Comparison of ENCODE assay signal across 21 cellular contexts in the genomic region with DNA sequence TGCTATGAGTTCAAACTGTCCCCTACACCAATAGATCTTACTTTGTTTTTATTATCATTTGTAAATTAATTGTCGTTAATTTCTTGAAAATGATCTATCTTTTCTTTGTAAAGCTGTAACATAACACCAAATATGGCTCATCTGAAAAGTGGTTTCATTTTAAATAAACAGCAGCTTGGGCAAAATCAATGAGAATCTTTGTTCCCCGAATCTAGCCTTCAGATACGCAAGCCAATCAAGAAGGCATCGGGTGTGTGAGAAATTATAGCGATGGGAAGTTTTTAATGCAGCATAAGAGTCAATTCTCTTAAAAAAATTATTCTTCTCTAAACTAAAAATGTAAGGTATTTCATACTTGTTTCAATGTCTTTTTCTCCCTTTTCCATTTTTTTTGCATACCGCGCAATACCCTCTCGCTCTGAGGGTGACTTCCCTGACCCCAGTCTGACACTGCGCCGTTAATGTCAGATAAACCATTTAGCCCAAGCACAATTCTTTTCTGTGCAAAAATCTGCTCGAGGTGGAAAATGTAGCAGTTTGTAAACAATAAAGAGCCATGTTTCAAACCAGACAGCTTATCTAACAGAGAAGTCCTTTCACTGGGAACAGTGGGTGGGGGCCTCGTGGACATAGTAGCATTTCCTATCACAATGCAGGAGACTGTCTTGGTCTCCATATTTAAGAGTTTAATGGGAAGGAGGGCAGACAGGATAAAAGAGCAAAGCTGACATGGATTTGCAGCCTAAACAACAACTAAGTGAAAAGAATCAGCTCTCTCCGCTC.
DNase-seq lines count a peak whose midpoint lies in the region; ATAC-seq and TF ChIP-seq lines count a peak whose summit lies in the region.
"Had no signal": no experiment of that assay in that cellular context is flagged by ENCODE, and none has a peak within 500 bp of the region (broad histone marks: within the 10 kb centered on the region; RNA-seq: fewer than 3 reads in every experiment).

No MANE protein-coding gene starts in this region.

- ATAC-seq in gastrocnemius medialis = no peak
- ATAC-seq in HG03280 (IDR thresholded peaks at IDR 0.05; ENCODE audit: unreplicated experiment) = no peak
- ATAC-seq: GM12878; left colon; PC-3; stimulated activated naive CD8-positive, alpha-beta T cell treated with anti-CD3 and anti-CD28 coated beads, Interleukin-15, Interleukin-2, amounts not matched to agents 100 U/mL and 50 U/mL, for 24 hours had no signal

- H3K36me3 ChIP-seq in gastrocnemius medialis (peaks cover 0 to 5% of the 10 kb centered on the region in 2 donors), esophagus muscularis mucosa (peaks cover 0 to 20% (median 3%) of the 10 kb centered on the region in 4 donors)
- H3K36me3 ChIP-seq: ascending aorta had no signal

- peak overlapping the region; percentile 87 for H3K27ac ChIP-seq in angular gyrus (ENCODE audit: low read depth, low read length)
- peak overlapping the region in 3 of 4 donors; percentile 24 to 83 (median 70) for H3K27ac ChIP-seq in gastrocnemius medialis
- H3K27ac ChIP-seq in esophagus muscularis mucosa (replicated peaks in 1 of 4) = no peak overlapping the region
- H3K27ac ChIP-seq: ascending aorta, SK-N-MC had no signal

- DNase-seq in NCI-H1048 (lab: John Stamatoyannopoulos, UW) (peak; percentile 16), medulla oblongata (ENCODE audit: extremely low spot score) (peak; percentile 78), gastrocnemius medialis (no peak), esophagus muscularis mucosa (ENCODE audit: extremely low spot score) (no peak), germinal center (ENCODE audit: low spot score) (no peak), NCI-H1092 treated with DMSO at 0.1 percent for 48 hours (lab: John Stamatoyannopoulos, UW) (no peak)
- DNase-seq: activated CD4-positive, alpha-beta T cell treated with anti-CD3 and anti-CD28 coated beads, Interleukin-2, amount 10 ng/mL, durations not matched to agents 7 days and 5 days; activated naive CD4-positive, alpha-beta T cell; Caco-2; dermis blood vessel endothelial cell; left colon; NCI-H1694 treated with DMSO at 0.1 percent for 48 hours; NCI-H510A; PC-3; stimulated activated naive CD8-positive, alpha-beta T cell treated with anti-CD3 and anti-CD28 coated beads, Interleukin-15, Interleukin-2, amounts not matched to agents 100 U/mL and 50 U/mL, for 24 hours; T-helper 9 cell had no signal

- intact Hi-C loops in gastrocnemius medialis (cut with DNase I; ENCODE audit: low total_unique reads) = no loop called here
- intact Hi-C loops in esophagus muscularis mucosa (cut with DNase I) = no loop called here

- TF ChIP-seq POLR2A in gastrocnemius medialis (IDR thresholded peaks at IDR 0.05) (no peak), esophagus muscularis mucosa (IDR thresholded peaks at IDR 0.05; ENCODE audit: low read depth) (no peak)

- no peak for TF ChIP-seq EP300 in esophagus muscularis mucosa (IDR thresholded peaks at IDR 0.05)

- 84% methylated on average over 13 of the region's 13 CpGs for WGBS in esophagus muscularis mucosa

- H3K9me3 ChIP-seq in gastrocnemius medialis (no peaks in the 10 kb centered on the region), esophagus muscularis mucosa (no peaks in the 10 kb centered on the region)
- H3K9me3 ChIP-seq: ascending aorta, Caco-2 had no signal

- H3K4me3 ChIP-seq in gastrocnemius medialis (no peak overlapping the region), esophagus muscularis mucosa (no peak overlapping the region)
- H3K4me3 ChIP-seq: ascending aorta, GM12878, SK-N-MC had no signal

- H3K4me1 ChIP-seq in gastrocnemius medialis = peaks cover 41 to 66% of the 10 kb centered on the region in 2 donors
- H3K4me1 ChIP-seq in esophagus muscularis mucosa = no peaks in the 10 kb centered on the region
- H3K4me1 ChIP-seq: ascending aorta, Caco-2 had no signal

- no peak for TF ChIP-seq CTCF in gastrocnemius medialis (IDR thresholded peaks at IDR 0.05 in 4 of 5, conservative IDR thresholded peaks at IDR 0.05 in 1 of 5)
- TF ChIP-seq CTCF in esophagus muscularis mucosa (IDR thresholded peaks at IDR 0.05) = no peak

- H3K27me3 ChIP-seq in gastrocnemius medialis (no peaks in the 10 kb centered on the region), esophagus muscularis mucosa (no peaks in the 10 kb centered on the region)
- H3K27me3 ChIP-seq: ascending aorta had no signal

- in situ Hi-C loops in gastrocnemius medialis (cut with MboI; ENCODE audit: low sequenced_read_pairs in 4 of 4) = no loop called here

Comparison
In these comparisons a context has a peak if more than half of its experiments do, and no peak if none do; other contexts are left out.
1. DNase-seq: peak in NCI-H1048 (single experiment) and medulla oblongata (single experiment); none in gastrocnemius medialis (0 of 2), esophagus muscularis mucosa (single experiment), germinal center (single experiment) and NCI-H1092 treated with DMSO at 0.1 percent for 48 hours (single experiment).
2. H3K27ac ChIP-seq: peak in angular gyrus (single experiment) and gastrocnemius medialis (3 of 4); none in esophagus muscularis mucosa (0 of 4).